Comparison of ENCODE assay signal across 23 cellular contexts in genomic region chr9:76519027-76519835, GRCh38.
DNase-seq lines count a peak whose midpoint lies in the region; ATAC-seq and TF ChIP-seq lines count a peak whose summit lies in the region.
"Had no signal": no experiment of that assay in that cellular context is flagged by ENCODE, and none has a peak within 500 bp of the region (broad histone marks: within the 10 kb centered on the region; RNA-seq: fewer than 3 reads in every experiment).

No MANE protein-coding gene starts in this region.

- TF ChIP-seq CTCF in hepatocyte (IDR thresholded peaks at IDR 0.05; ENCODE audit: poor library complexity) (no peak), parathyroid adenoma (IDR thresholded peaks at IDR 0.05) (no peak), heart right ventricle (IDR thresholded peaks at IDR 0.05) (no peak), WTC11 (IDR thresholded peaks at IDR 0.05) (no peak)

- peaks cover 12% of the 10 kb centered on the region for H3K4me1 Mint-ChIP-seq in activated T-cell treated with anti-CD3 and anti-CD28 coated beads, Interleukin-2, amount 50 U/mL, for 24 hours (ENCODE audit: low read depth)
- H3K4me1 Mint-ChIP-seq in WTC11: no peaks in the 10 kb centered on the region

- H3K9me3 ChIP-seq in hepatocyte (ENCODE audit: low read depth): peaks cover 4% of the 10 kb centered on the region
- no peaks in the 10 kb centered on the region for H3K9me3 ChIP-seq in parathyroid adenoma (ENCODE audit: control insufficient read depth, low read length)
- peaks cover 0 to 2% (median 0%) of the 10 kb centered on the region in 11 donors for H3K9me3 ChIP-seq in heart right ventricle
- H3K9me3 ChIP-seq: ascending aorta, colonic mucosa, sigmoid colon, testis had no signal

- peak; percentile 44 for DNase-seq in HPDE6-E6E7 (ENCODE audit: extremely low spot score)
- DNase-seq in SW480 (ENCODE audit: low spot score): peak; percentile 80
- DNase-seq in hepatocyte (ENCODE audit: low spot score): no peak
- DNase-seq in activated T-cell treated with anti-CD3 and anti-CD28 coated beads, Interleukin-2, amount 50 U/mL, for 24 hours: no peak
- DNase-seq in heart right ventricle: no peak
- no peak for DNase-seq in GM19238 (ENCODE audit: insufficient read length, low spot score)
- no peak for DNase-seq in WTC11 (ENCODE audit: low spot score)
- DNase-seq: ACHN; activated naive CD4-positive, alpha-beta T cell treated with anti-CD3 and anti-CD28 coated beads, Interleukin-2, amount 50 U/mL, for 16 hours; colonic mucosa; heart left ventricle; immature natural killer cell; NCI-H1092 treated with DMSO at 0.1 percent for 48 hours; NCI-H2029; NCI-H510A treated with DMSO at 0.1 percent for 48 hours; Right ventricle myocardium superior; sigmoid colon; SW 1271; testis had no signal

- H3K27ac ChIP-seq in hepatocyte (peak overlapping the region; percentile 66), parathyroid adenoma (peak overlapping the region; percentile 90), heart right ventricle (no peak overlapping the region)
- H3K27ac ChIP-seq: ascending aorta, colonic mucosa, heart left ventricle, sigmoid colon, testis had no signal

- H3K9ac ChIP-seq in parathyroid adenoma: no peak overlapping the region

- H4K20me1 ChIP-seq in hepatocyte (ENCODE audit: insufficient read depth, poor library complexity, severe bottlenecking): no peaks in the 10 kb centered on the region

- H3K79me2 ChIP-seq in hepatocyte (no peaks in the 10 kb centered on the region), parathyroid adenoma (no peaks in the 10 kb centered on the region)

- ATAC-seq in heart right ventricle (no peak), WTC11 (no peak)
- ATAC-seq: heart left ventricle; stimulated activated effector memory CD8-positive, alpha-beta T cell treated with anti-CD3 and anti-CD28 coated beads, Interleukin-12 subunit alpha, Interleukin-12 subunit beta, amount 100 ng/mL, for 72 hours had no signal

- H3K36me3 ChIP-seq in hepatocyte (replicated peaks; ENCODE audit: insufficient read depth, low read depth) (no peaks in the 10 kb centered on the region), parathyroid adenoma (ENCODE audit: control insufficient read depth, insufficient read depth, low read length) (no peaks in the 10 kb centered on the region), heart right ventricle (peaks cover 0 to 3% (median 0%) of the 10 kb centered on the region in 9 donors)
- H3K36me3 ChIP-seq: ascending aorta, colonic mucosa, heart left ventricle, sigmoid colon had no signal

- POLR2A ChIA-PET in WTC11 (lab: Charles Lee): no interaction called here

- no peaks in the 10 kb centered on the region for H3K36me3 Mint-ChIP-seq in activated T-cell treated with anti-CD3 and anti-CD28 coated beads, Interleukin-2, amount 50 U/mL, for 24 hours (ENCODE audit: low read depth)
- H3K36me3 Mint-ChIP-seq in WTC11: peaks cover 4% of the 10 kb centered on the region
- H3K36me3 Mint-ChIP-seq: stimulated activated effector memory CD8-positive, alpha-beta T cell treated with anti-CD3 and anti-CD28 coated beads, Interleukin-12 subunit alpha, Interleukin-12 subunit beta, amount 100 ng/mL, for 72 hours had no signal

- H3K9me2 ChIP-seq in hepatocyte (replicated peaks; ENCODE audit: insufficient read depth): no peaks in the 10 kb centered on the region

- H3K4me1 ChIP-seq in hepatocyte (ENCODE audit: insufficient read depth) (peaks cover 12% of the 10 kb centered on the region), parathyroid adenoma (peaks cover 26% of the 10 kb centered on the region), heart right ventricle (no peaks in the 10 kb centered on the region)
- H3K4me1 ChIP-seq: ascending aorta, colonic mucosa, heart left ventricle, sigmoid colon, testis had no signal

- WGBS in hepatocyte (ENCODE audit: low lambda C conversion rate, missing lambda C conversion rate): 52% methylated on average over 8 of the region's 8 CpGs
- 79 to 81% methylated on average over 8 of the region's 8 CpGs for WGBS in heart right ventricle, 2 donors

- CTCF ChIA-PET in WTC11 (lab: Charles Lee): interaction anchor here (0.5 kb wide), 1 partner anchor 142 kb away, joined by 3 read pairs; no protein-coding TSS in a partner anchor

- H3K4me2 ChIP-seq in hepatocyte (peak overlapping the region; percentile 59), parathyroid adenoma (ENCODE audit: low read length) (peak overlapping the region; percentile 66)

- intact Hi-C loops in heart right ventricle (cut with DNase I): no loop called here

- H2AFZ ChIP-seq in hepatocyte (no peak overlapping the region), parathyroid adenoma (no peak overlapping the region)

- H3K4me3 Mint-ChIP-seq in activated T-cell treated with anti-CD3 and anti-CD28 coated beads, Interleukin-2, amount 50 U/mL, for 24 hours: no peak overlapping the region
- H3K4me3 Mint-ChIP-seq in WTC11: no peak overlapping the region
- H3K4me3 Mint-ChIP-seq: CD14-positive monocyte; immature natural killer cell; stimulated activated effector memory CD8-positive, alpha-beta T cell treated with anti-CD3 and anti-CD28 coated beads, Interleukin-12 subunit alpha, Interleukin-12 subunit beta, amount 100 ng/mL, for 72 hours had no signal

- H3K27ac Mint-ChIP-seq in activated T-cell treated with anti-CD3 and anti-CD28 coated beads, Interleukin-2, amount 50 U/mL, for 24 hours: no peak overlapping the region
- no peak overlapping the region for H3K27ac Mint-ChIP-seq in WTC11
- H3K27ac Mint-ChIP-seq: stimulated activated effector memory CD8-positive, alpha-beta T cell treated with anti-CD3 and anti-CD28 coated beads, Interleukin-12 subunit alpha, Interleukin-12 subunit beta, amount 100 ng/mL, for 72 hours had no signal

- H3K4me3 ChIP-seq in hepatocyte: no peak overlapping the region
- H3K4me3 ChIP-seq in parathyroid adenoma (ENCODE audit: low read depth, low read length): no peak overlapping the region
- H3K4me3 ChIP-seq in heart right ventricle: no peak overlapping the region
- H3K4me3 ChIP-seq: ascending aorta, colonic mucosa, heart left ventricle, sigmoid colon, testis had no signal

- no peaks in the 10 kb centered on the region for H3K27me3 ChIP-seq in hepatocyte
- H3K27me3 ChIP-seq in parathyroid adenoma (ENCODE audit: control insufficient read depth, insufficient read depth, low read length): no peaks in the 10 kb centered on the region
- no peaks in the 10 kb centered on the region for H3K27me3 ChIP-seq in heart right ventricle
- H3K27me3 ChIP-seq: ascending aorta, colonic mucosa, heart left ventricle, sigmoid colon, testis had no signal

- no peaks in the 10 kb centered on the region for H3K27me3 Mint-ChIP-seq in activated T-cell treated with anti-CD3 and anti-CD28 coated beads, Interleukin-2, amount 50 U/mL, for 24 hours
- H3K27me3 Mint-ChIP-seq in WTC11 (ENCODE audit: low read depth): no peaks in the 10 kb centered on the region

- no peaks in the 10 kb centered on the region for H3K9me3 Mint-ChIP-seq in activated T-cell treated with anti-CD3 and anti-CD28 coated beads, Interleukin-2, amount 50 U/mL, for 24 hours
- H3K9me3 Mint-ChIP-seq in WTC11: peaks cover 13% of the 10 kb centered on the region
- H3K9me3 Mint-ChIP-seq: immature natural killer cell; stimulated activated effector memory CD8-positive, alpha-beta T cell treated with anti-CD3 and anti-CD28 coated beads, Interleukin-12 subunit alpha, Interleukin-12 subunit beta, amount 100 ng/mL, for 72 hours had no signal

TF ChIP-seq in WTC11, 78 proteins besides CTCF, POLR2A, EP300 and RAD21:
- TF ChIP-seq, protein P1, sequence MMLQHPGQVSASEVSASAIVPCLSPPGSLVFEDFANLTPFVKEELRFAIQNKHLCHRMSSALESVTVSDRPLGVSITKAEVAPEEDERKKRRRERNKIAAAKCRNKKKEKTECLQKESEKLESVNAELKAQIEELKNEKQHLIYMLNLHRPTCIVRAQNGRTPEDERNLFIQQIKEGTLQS (CRISPR knock-in tag; conservative IDR thresholded peaks at IDR 0.05): no peak
- TF ChIP-seq JAZF1 (CRISPR knock-in tag; IDR thresholded peaks at IDR 0.05): no peak

Comparison
In these comparisons a context has a peak if more than half of its experiments do, and no peak if none do; other contexts are left out.
1. DNase-seq: peak in HPDE6-E6E7 (single experiment) and SW480 (single experiment); none in hepatocyte (single experiment), activated T-cell treated with anti-CD3 and anti-CD28 coated beads, Interleukin-2, amount 50 U/mL, for 24 hours (single experiment), heart right ventricle (0 of 2), GM19238 (single experiment) and WTC11 (single experiment).
2. H3K27ac ChIP-seq: peak in hepatocyte (single experiment) and parathyroid adenoma (single experiment); none in heart right ventricle (0 of 10).